In the genomic region with DNA sequence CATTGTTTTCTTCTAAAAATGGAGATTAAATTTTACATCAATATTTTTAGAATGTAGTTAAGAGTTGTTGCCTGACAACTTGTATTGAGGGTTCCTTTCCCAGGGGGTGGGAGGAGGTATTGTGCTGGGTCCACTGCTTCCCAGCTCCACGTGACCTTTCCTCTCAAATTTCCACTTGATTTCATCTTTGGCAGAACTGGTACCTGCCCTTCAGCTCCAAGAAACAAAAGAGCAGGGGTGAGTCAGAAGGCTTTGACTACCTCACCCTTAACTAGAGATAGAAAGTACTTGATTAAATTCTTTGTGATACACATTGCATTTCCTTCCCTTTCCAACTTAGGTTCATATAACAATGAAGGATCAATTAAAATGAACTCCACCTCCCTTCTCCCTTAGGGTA, we compare ENCODE assay signal across 7 cellular contexts. TPM values are rescaled to one million over a fixed set of nuclear protein-coding genes. Genes with fewer than 3 reads are reported as not detected.
A peak's percentile ranks its signal among the peaks of the same experiment; 100 is the strongest.
DNase-seq lines count a peak whose midpoint lies in the region; ATAC-seq and TF ChIP-seq lines count a peak whose summit lies in the region.

No MANE protein-coding gene starts in this region.

- H3K9me3 ChIP-seq in HCT116 (ENCODE audit: control insufficient read depth in 1 of 2, insufficient read depth in 1 of 2, low read depth in 1 of 2, low read length in 2 of 2): no peaks in the 10 kb centered on the region
- H3K9me3 ChIP-seq in heart right ventricle: peaks cover 0 to 9% (median 0%) of the 10 kb centered on the region in 11 donors
- no peaks in the 10 kb centered on the region for H3K9me3 ChIP-seq in gastrocnemius medialis

- H3K4me1 ChIP-seq in HCT116 (ENCODE audit: control insufficient read depth in 1 of 2, insufficient read depth in 2 of 2, low read length in 2 of 2): peaks cover 9 to 39% of the 10 kb centered on the region in 2 experiments; a peak in 3 of 4 replicates
- peaks cover 0 to 62% (median 26%) of the 10 kb centered on the region in 9 donors for H3K4me1 ChIP-seq in heart right ventricle
- H3K4me1 ChIP-seq in gastrocnemius medialis: peaks cover 8 to 12% of the 10 kb centered on the region in 2 donors

- H3K27ac ChIP-seq in HCT116 (ENCODE audit: low read depth, low read length): no peak overlapping the region
- H3K27ac ChIP-seq in heart right ventricle: peak overlapping the region; percentile 84 to 97 (median 96)
- peak overlapping the region in 3 of 4 donors; percentile 85 to 90 (median 87) for H3K27ac ChIP-seq in gastrocnemius medialis

- H3K79me2 ChIP-seq in HCT116 (ENCODE audit: insufficient read depth, low read length): no peaks in the 10 kb centered on the region; the same call in 1 of the 2 replicates

- H3K9ac ChIP-seq in HCT116 (ENCODE audit: low read length): no peak overlapping the region

- no peaks in the 10 kb centered on the region for H3K9me2 ChIP-seq in HCT116 (ENCODE audit: insufficient read depth)

- RAD21 ChIA-PET in HCT116 (lab: Charles Lee; ENCODE audit: low non-redundant PET in 1 of 2, low total read pairs in 2 of 2, uncharacterized antibody in 2 of 2, unreplicated experiment in 2 of 2): no interaction called here

- ATAC-seq in HCT116 (no peak; the same call in 1 of the 2 replicates), SK-N-SH treated with all-trans-retinoic acid at 6 μM for 48 hours (peak; percentile 5), heart right ventricle (peak in 7 of 8 donors; percentile 18 to 70 (median 56)), gastrocnemius medialis (peak; percentile 23 to 31)

- TF ChIP-seq CTCF in HCT116 (IDR thresholded peaks at IDR 0.05 in 2 of 3, conservative IDR thresholded peaks at IDR 0.05 in 1 of 3; ENCODE audit: borderline replicate concordance in 1 of 3, insufficient read depth in 1 of 3, low read depth in 2 of 3, low read length in 2 of 3) (no peak), heart right ventricle (IDR thresholded peaks at IDR 0.05) (no peak), gastrocnemius medialis (IDR thresholded peaks at IDR 0.05 in 4 of 5, conservative IDR thresholded peaks at IDR 0.05 in 1 of 5) (no peak)

- H3K4me2 ChIP-seq in HCT116 (ENCODE audit: low read length): peak overlapping the region; percentile 85

- H4K20me1 ChIP-seq in HCT116 (ENCODE audit: insufficient read depth): no peaks in the 10 kb centered on the region

- POLR2A ChIA-PET in HCT116 (lab: Charles Lee): no interaction called here

- no peaks in the 10 kb centered on the region for H3K36me3 ChIP-seq in HCT116 (ENCODE audit: control insufficient read depth in 1 of 2, insufficient read depth in 2 of 2, low read length in 2 of 2)
- no peaks in the 10 kb centered on the region for H3K36me3 ChIP-seq in heart right ventricle
- no peaks in the 10 kb centered on the region for H3K36me3 ChIP-seq in gastrocnemius medialis

- WGBS in heart right ventricle, 2 donors: 22 to 32% methylated on average over 1 of the region's 1 CpG

- DNase-seq in HCT116 (ENCODE audit: low read depth, low spot score) (no peak), heart right ventricle (peak in 1 of 2 donors; percentile 39), gastrocnemius medialis (no peak), NCI-H2227 (lab: John Stamatoyannopoulos, UW; ENCODE audit: unreplicated experiment) (no peak), NCI-H345 treated with DMSO at 0.1 percent for 48 hours (lab: John Stamatoyannopoulos, UW; ENCODE audit: unreplicated experiment) (no peak)
- DNase-seq in activated CD8-positive, alpha-beta memory T cell treated with anti-CD3 and anti-CD28 coated beads for 24 hours: no peak

- TF ChIP-seq RAD21 in HCT116 (IDR thresholded peaks at IDR 0.05; ENCODE audit: low read depth): no peak

- peak overlapping the region in 1 of 2 experiments; percentile 62; a peak in 2 of 4 replicates for H3K4me3 ChIP-seq in HCT116 (replicated peaks in 1 of 2; ENCODE audit: low read depth in 1 of 2, low read length in 2 of 2)
- H3K4me3 ChIP-seq in heart right ventricle: peak overlapping the region in 9 of 10 donors; percentile 71 to 89 (median 83)
- peak overlapping the region; percentile 65 to 79 (median 74) for H3K4me3 ChIP-seq in gastrocnemius medialis

- H2AFZ ChIP-seq in HCT116 (ENCODE audit: low read depth, low read length, poor library complexity, severe bottlenecking): no peak overlapping the region

- CTCF ChIA-PET in HCT116 (lab: Charles Lee): interaction anchor here (0.9 to 1.3 kb wide), 2 partner anchors 9 to 81 kb away, joined by 3 read pairs; no protein-coding TSS in a partner anchor

- TF ChIP-seq POLR2A in HCT116 (IDR thresholded peaks at IDR 0.05; ENCODE audit: borderline replicate concordance, extremely low read depth, insufficient read depth, insufficient read length) (no peak), gastrocnemius medialis (IDR thresholded peaks at IDR 0.05) (no peak)

- in situ Hi-C loops in gastrocnemius medialis (cut with MboI; ENCODE audit: low sequenced_read_pairs in 4 of 4): loop anchor here in 1 of 4 donors (25.0 kb wide), 1 partner anchor 88 kb away; no protein-coding TSS in a partner anchor

- no peaks in the 10 kb centered on the region for H3K27me3 ChIP-seq in HCT116 (ENCODE audit: insufficient read depth, low read length)
- H3K27me3 ChIP-seq in heart right ventricle: peaks cover 0 to 13% (median 0%) of the 10 kb centered on the region in 7 donors
- no peaks in the 10 kb centered on the region for H3K27me3 ChIP-seq in gastrocnemius medialis

- intact Hi-C loops in HCT116 (cut with micrococcal nuclease) (no loop called here), heart right ventricle (cut with DNase I) (loop anchor here in 1 of 10 donors (10.0 kb wide), 1 partner anchor 91 kb away; no protein-coding TSS in a partner anchor), gastrocnemius medialis (cut with DNase I; ENCODE audit: low total_unique reads) (loop anchor here (2.0 to 10.0 kb wide), 4 partner anchors 25 to 872 kb away; a partner anchor contains a TSS)

- BruUV-seq in HCT116 (replicated peaks; lab: Mats Ljungman, UMichigan): no TSS peak

TF ChIP-seq in HCT116, 20 proteins besides CTCF, POLR2A, EP300 and RAD21:
- TF ChIP-seq FOSL1 (IDR thresholded peaks at IDR 0.05; ENCODE audit: low read depth) (0 out of 2 replicates have a peak, but pooled peaks have one; percentile 24), SP1 (IDR thresholded peaks at IDR 0.05; ENCODE audit: low read depth) (0 out of 2 replicates have a peak, but pooled peaks have one; percentile 21), EGR1 (IDR thresholded peaks at IDR 0.05; ENCODE audit: low read depth) (no peak)

TF ChIP-seq in SK-N-SH treated with all-trans-retinoic acid at 6 μM for 48 hours, 23 proteins besides CTCF, POLR2A, EP300 and RAD21:
- TF ChIP-seq ZNF565 (CRISPR knock-in tag; conservative IDR thresholded peaks at IDR 0.05; ENCODE audit: low read depth) (no peak), ISL1 (CRISPR knock-in tag; IDR thresholded peaks at IDR 0.05) (no peak), ZFP3 (CRISPR knock-in tag; IDR thresholded peaks at IDR 0.05) (no peak), ZNF70 (CRISPR knock-in tag; IDR thresholded peaks at IDR 0.05) (no peak), ZC3H10 (CRISPR knock-in tag; IDR thresholded peaks at IDR 0.05) (no peak), BACH2 (CRISPR knock-in tag; IDR thresholded peaks at IDR 0.05; ENCODE audit: borderline replicate concordance) (no peak), ESRRG (CRISPR knock-in tag; IDR thresholded peaks at IDR 0.05) (no peak), CSDC2 (CRISPR knock-in tag; IDR thresholded peaks at IDR 0.05) (no peak), ARNTL (CRISPR knock-in tag; IDR thresholded peaks at IDR 0.05; ENCODE audit: borderline replicate concordance, low read depth) (no peak), TCF4 (CRISPR knock-in tag; IDR thresholded peaks at IDR 0.05; ENCODE audit: borderline replicate concordance) (no peak)
- TF ChIP-seq, protein P1, sequence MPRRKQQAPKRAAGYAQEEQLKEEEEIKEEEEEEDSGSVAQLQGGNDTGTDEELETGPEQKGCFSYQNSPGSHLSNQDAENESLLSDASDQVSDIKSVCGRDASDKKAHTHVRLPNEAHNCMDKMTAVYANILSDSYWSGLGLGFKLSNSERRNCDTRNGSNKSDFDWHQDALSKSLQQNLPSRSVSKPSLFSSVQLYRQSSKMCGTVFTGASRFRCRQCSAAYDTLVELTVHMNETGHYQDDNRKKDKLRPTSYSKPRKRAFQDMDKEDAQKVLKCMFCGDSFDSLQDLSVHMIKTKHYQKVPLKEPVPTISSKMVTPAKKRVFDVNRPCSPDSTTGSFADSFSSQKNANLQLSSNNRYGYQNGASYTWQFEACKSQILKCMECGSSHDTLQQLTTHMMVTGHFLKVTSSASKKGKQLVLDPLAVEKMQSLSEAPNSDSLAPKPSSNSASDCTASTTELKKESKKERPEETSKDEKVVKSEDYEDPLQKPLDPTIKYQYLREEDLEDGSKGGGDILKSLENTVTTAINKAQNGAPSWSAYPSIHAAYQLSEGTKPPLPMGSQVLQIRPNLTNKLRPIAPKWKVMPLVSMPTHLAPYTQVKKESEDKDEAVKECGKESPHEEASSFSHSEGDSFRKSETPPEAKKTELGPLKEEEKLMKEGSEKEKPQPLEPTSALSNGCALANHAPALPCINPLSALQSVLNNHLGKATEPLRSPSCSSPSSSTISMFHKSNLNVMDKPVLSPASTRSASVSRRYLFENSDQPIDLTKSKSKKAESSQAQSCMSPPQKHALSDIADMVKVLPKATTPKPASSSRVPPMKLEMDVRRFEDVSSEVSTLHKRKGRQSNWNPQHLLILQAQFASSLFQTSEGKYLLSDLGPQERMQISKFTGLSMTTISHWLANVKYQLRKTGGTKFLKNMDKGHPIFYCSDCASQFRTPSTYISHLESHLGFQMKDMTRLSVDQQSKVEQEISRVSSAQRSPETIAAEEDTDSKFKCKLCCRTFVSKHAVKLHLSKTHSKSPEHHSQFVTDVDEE (CRISPR knock-in tag; IDR thresholded peaks at IDR 0.05): no peak
- TF ChIP-seq, protein P2, sequence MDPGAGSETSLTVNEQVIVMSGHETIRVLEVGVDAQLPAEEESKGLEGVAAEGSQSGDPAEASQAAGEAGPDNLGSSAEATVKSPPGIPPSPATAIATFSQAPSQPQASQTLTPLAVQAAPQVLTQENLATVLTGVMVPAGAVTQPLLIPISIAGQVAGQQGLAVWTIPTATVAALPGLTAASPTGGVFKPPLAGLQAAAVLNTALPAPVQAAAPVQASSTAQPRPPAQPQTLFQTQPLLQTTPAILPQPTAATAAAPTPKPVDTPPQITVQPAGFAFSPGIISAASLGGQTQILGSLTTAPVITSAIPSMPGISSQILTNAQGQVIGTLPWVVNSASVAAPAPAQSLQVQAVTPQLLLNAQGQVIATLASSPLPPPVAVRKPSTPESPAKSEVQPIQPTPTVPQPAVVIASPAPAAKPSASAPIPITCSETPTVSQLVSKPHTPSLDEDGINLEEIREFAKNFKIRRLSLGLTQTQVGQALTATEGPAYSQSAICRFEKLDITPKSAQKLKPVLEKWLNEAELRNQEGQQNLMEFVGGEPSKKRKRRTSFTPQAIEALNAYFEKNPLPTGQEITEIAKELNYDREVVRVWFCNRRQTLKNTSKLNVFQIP (CRISPR knock-in tag; IDR thresholded peaks at IDR 0.05; ENCODE audit: borderline replicate concordance, low read depth): no peak
TF ChIP-seq in SK-N-SH treated with all-trans-retinoic acid at 6 μM for 48 hours: peak in this region for 0.

RNA-seq across cellular contexts. Expression of a gene that starts 19.7 kb away (rescaled TPM):
- total RNA-seq in HCT116 (2021; ENCODE audit: unreplicated experiment) (41.4 TPM), heart right ventricle (10 to 100 TPM; 15.2 to 33.2 (median 20.7) TPM), gastrocnemius medialis (1 to 10 TPM; 2.6 to 7.2 (median 3.8) TPM)
- 18.1 and 23.8 TPM in 2 replicates for polyA plus RNA-seq in HCT116 (2012)
- 1 to 10 TPM; 2.8 to 8.2 TPM for polyA plus RNA-seq in heart right ventricle
